Comparison of ENCODE assay signal across 3 cellular contexts in genomic region chr15:89725064-89725463, GRCh38.
TF ChIP-seq lines count a peak whose summit lies in the region.

No MANE protein-coding gene starts in this region.

TF ChIP-seq in A549, 52 proteins besides CTCF, POLR2A, EP300 and RAD21:
- TF ChIP-seq MAFK (IDR thresholded peaks at IDR 0.05; ENCODE audit: partially characterized antibody), result no peak
- no peak for TF ChIP-seq MYC (IDR thresholded peaks at IDR 0.05; ENCODE audit: borderline replicate concordance, low read length)
- TF ChIP-seq NFE2L2 (conservative IDR thresholded peaks at IDR 0.05; ENCODE audit: low read length), result no peak
- TF ChIP-seq MAZ (IDR thresholded peaks at IDR 0.05; ENCODE audit: borderline replicate concordance, low read depth, low read length), result no peak
- no peak for TF ChIP-seq KDM1A (IDR thresholded peaks at IDR 0.05; ENCODE audit: low read depth)
- no peak for TF ChIP-seq NR3C1 (IDR thresholded peaks at IDR 0.05)
- TF ChIP-seq BCL3 (IDR thresholded peaks at IDR 0.05), result no peak
- no peak for TF ChIP-seq POLR2AphosphoS2 (conservative IDR thresholded peaks at IDR 0.05; ENCODE audit: low read length)
- TF ChIP-seq REST (IDR thresholded peaks at IDR 0.05), result no peak
- no peak for TF ChIP-seq ZNF302 (CRISPR knock-in tag; IDR thresholded peaks at IDR 0.05)
- no peak for TF ChIP-seq KDM5A (IDR thresholded peaks at IDR 0.05)
- TF ChIP-seq ELK1 (IDR thresholded peaks at IDR 0.05; ENCODE audit: low read depth, low read length), result no peak
- TF ChIP-seq CBX8 (IDR thresholded peaks at IDR 0.05), result no peak
- no peak for TF ChIP-seq RCOR1 (IDR thresholded peaks at IDR 0.05; ENCODE audit: low read depth, low read length)

TF ChIP-seq in HEK293, 187 proteins besides CTCF, POLR2A, EP300 and RAD21:
- TF ChIP-seq TRIM28 (IDR thresholded peaks at IDR 0.05; ENCODE audit: borderline replicate concordance, low read length) (no peak), ZNF146 (tag by site-specific recombination; IDR thresholded peaks at IDR 0.05) (peak; percentile 55; the same call in 1 of the 2 replicates), ZSCAN16 (tag by site-specific recombination; IDR thresholded peaks at IDR 0.05) (no peak), ZNF394 (tag by site-specific recombination; IDR thresholded peaks at IDR 0.05; ENCODE audit: borderline replicate concordance) (no peak), ZNF501 (tag by site-specific recombination; IDR thresholded peaks at IDR 0.05) (no peak), ZNF223 (tag by site-specific recombination; IDR thresholded peaks at IDR 0.05) (no peak), KLF7 (tag by site-specific recombination; IDR thresholded peaks at IDR 0.05; ENCODE audit: borderline replicate concordance) (no peak)

TF ChIP-seq in K562, 482 proteins besides CTCF, POLR2A, EP300 and RAD21:
- TF ChIP-seq RBM25 (IDR thresholded peaks at IDR 0.05; ENCODE audit: low read depth, low read length, severe bottlenecking) (peak; percentile 44), NR1H2 (CRISPR knock-in tag; IDR thresholded peaks at IDR 0.05) (no peak), ZNF146 (CRISPR knock-in tag; IDR thresholded peaks at IDR 0.05; ENCODE audit: unreplicated experiment) (peak; percentile 86)
TF ChIP-seq in K562: peak in this region for 2.
